ENCODE assay signal across 10 cellular contexts in the genomic region with DNA sequence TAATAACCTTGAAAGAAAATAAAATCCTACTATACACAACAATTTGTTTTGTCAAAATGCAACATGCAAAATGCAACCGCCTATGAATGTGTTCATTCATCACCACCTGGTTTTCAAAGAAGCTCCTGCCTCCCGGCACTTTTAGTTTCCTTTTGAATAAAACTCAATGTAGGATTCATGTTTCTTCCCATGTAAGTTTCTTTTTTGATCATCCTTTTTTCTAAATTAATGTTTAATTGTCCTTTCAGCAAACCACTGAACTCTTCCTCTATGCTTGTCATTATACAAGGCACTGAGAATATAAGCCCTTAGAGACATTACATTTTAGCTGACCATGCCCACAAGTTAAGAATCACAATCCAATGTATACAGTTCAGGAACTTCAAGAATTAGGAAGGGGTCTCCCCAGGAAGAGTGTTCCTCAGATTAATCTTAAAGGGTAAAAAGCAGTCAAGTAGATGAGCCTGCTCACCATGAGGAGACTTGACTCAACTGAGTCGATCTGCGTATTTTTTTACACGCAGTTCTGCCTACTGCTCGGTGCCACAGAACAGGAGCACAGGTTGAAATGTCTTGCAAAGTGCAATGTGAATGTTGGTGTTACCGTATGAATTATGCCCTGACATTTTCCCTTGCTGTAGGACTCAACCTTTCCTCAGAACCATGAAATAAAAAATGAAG. TPM values are rescaled to one million over a fixed set of nuclear protein-coding genes. Genes with fewer than 3 reads are reported as not detected.
DNase-seq lines count a peak whose midpoint lies in the region; ATAC-seq, FAIRE-seq and TF ChIP-seq lines count a peak whose summit lies in the region.
"Had no signal": no experiment of that assay in that cellular context is flagged by ENCODE, and none has a peak within 500 bp of the region (broad histone marks: within the 10 kb centered on the region; RNA-seq: fewer than 3 reads in every experiment).

No MANE protein-coding gene starts in this region.

- intact Hi-C loops in mammary epithelial cell (cut with micrococcal nuclease), result no loop called here

- H2AFZ ChIP-seq in mammary epithelial cell (ENCODE audit: low read depth, low read length), result no peak overlapping the region

- H3K36me3 ChIP-seq in small intestine (ENCODE audit: control insufficient read depth in 2 of 2, insufficient read depth in 2 of 2, low read length in 2 of 2) (no peaks in the 10 kb centered on the region), mammary epithelial cell (ENCODE audit: insufficient read depth, low read length) (no peaks in the 10 kb centered on the region)

- FAIRE-seq in small intestine (lab: Jason Lieb, UNC), result no peak

- H4K20me1 ChIP-seq in mammary epithelial cell (ENCODE audit: insufficient read depth, low read length), result no peaks in the 10 kb centered on the region

- no TSS peak for BruUV-seq in mammary epithelial cell (replicated peaks; lab: Mats Ljungman, UMichigan)

- H3K27me3 ChIP-seq in small intestine (ENCODE audit: control insufficient read depth in 2 of 2, insufficient read depth in 2 of 2, low read length in 2 of 2), result no peaks in the 10 kb centered on the region
- peaks cover 2% of the 10 kb centered on the region for H3K27me3 ChIP-seq in mammary epithelial cell (ENCODE audit: insufficient read depth, low read length)

- H3K9me3 ChIP-seq in small intestine (ENCODE audit: control insufficient read depth, low read depth), result no peaks in the 10 kb centered on the region
- no peaks in the 10 kb centered on the region for H3K9me3 ChIP-seq in mammary epithelial cell (replicated peaks; ENCODE audit: insufficient read depth, low read length)

- peak overlapping the region; percentile 68 for H3K4me3 Mint-ChIP-seq in activated T-cell treated with anti-CD3 and anti-CD28 coated beads, Interleukin-2, amount 50 U/mL, for 4 hours

- H3K9ac ChIP-seq in mammary epithelial cell (ENCODE audit: insufficient read depth, low read length), result no peak overlapping the region

- ATAC-seq in activated T-cell treated with anti-CD3 and anti-CD28 coated beads, Interleukin-2, amount 50 U/mL, for 4 hours, result peak; percentile 84 to 89
- ATAC-seq in HG02623 (IDR thresholded peaks at IDR 0.05; ENCODE audit: unreplicated experiment), result peak; percentile 78
- ATAC-seq in HG03571 (IDR thresholded peaks at IDR 0.05; ENCODE audit: unreplicated experiment), result peak; percentile 92

- H3K27me3 Mint-ChIP-seq in activated T-cell treated with anti-CD3 and anti-CD28 coated beads, Interleukin-2, amount 50 U/mL, for 4 hours (ENCODE audit: low read depth), result no peaks in the 10 kb centered on the region

- peaks cover 10% of the 10 kb centered on the region for H3K9me3 Mint-ChIP-seq in activated T-cell treated with anti-CD3 and anti-CD28 coated beads, Interleukin-2, amount 50 U/mL, for 4 hours

- whole genome bisulfite sequencing in small intestine, 3 donors, result 68 to 80% (median 80%) methylated on average over 7 of the region's 7 CpGs
- 87% methylated on average over 7 of the region's 7 CpGs for WGBS in mammary epithelial cell (ENCODE audit: low coverage, missing lambda C conversion rate)

- CTCF ChIA-PET in mammary epithelial cell (lab: Charles Lee; ENCODE audit: low non-redundant PET), result no interaction called here

- no peak for DNase-seq in activated T-cell treated with anti-CD3 and anti-CD28 coated beads, Interleukin-2, amount 50 U/mL, for 4 hours
- DNase-seq in activated T-cell treated with anti-CD3 and anti-CD28 coated beads for 4 hours (no peak), small intestine (peak; percentile 14), mammary epithelial cell (no peak), NCI-H128 (lab: John Stamatoyannopoulos, UW; ENCODE audit: unreplicated experiment) (no peak)
- DNase-seq in effector CD4-positive, alpha-beta T cell, result no peak

- no peaks in the 10 kb centered on the region for H3K79me2 ChIP-seq in mammary epithelial cell (ENCODE audit: insufficient read depth, low read length)

- no peak overlapping the region for H3K4me3 ChIP-seq in small intestine (ENCODE audit: low read depth in 1 of 2, low read length in 2 of 2)
- H3K4me3 ChIP-seq in mammary epithelial cell (replicated peaks in 1 of 3; ENCODE audit: insufficient read depth in 1 of 3, low read depth in 2 of 3, low read length in 3 of 3), result no peak overlapping the region

- peak overlapping the region in 1 of 2 donors; percentile 58 for H3K27ac ChIP-seq in small intestine (ENCODE audit: low read depth in 1 of 2, low read length in 1 of 2)
- H3K27ac ChIP-seq in mammary epithelial cell (ENCODE audit: insufficient read depth, low read depth, low read length), result no peak overlapping the region

- TF ChIP-seq CTCF in mammary epithelial cell (conservative IDR thresholded peaks at IDR 0.05 in 1 of 2, IDR thresholded peaks at IDR 0.05 in 1 of 2; ENCODE audit: extremely low read depth in 1 of 2, insufficient read depth in 1 of 2, low read depth in 1 of 2, low read length in 2 of 2), result no peak

- peaks cover 16% of the 10 kb centered on the region for H3K36me3 Mint-ChIP-seq in activated T-cell treated with anti-CD3 and anti-CD28 coated beads, Interleukin-2, amount 50 U/mL, for 4 hours (ENCODE audit: insufficient read depth)

- no peaks in the 10 kb centered on the region for H3K4me1 ChIP-seq in small intestine (ENCODE audit: control insufficient read depth in 2 of 2, insufficient read depth in 1 of 2, low read depth in 1 of 2, low read length in 1 of 2)
- no peaks in the 10 kb centered on the region for H3K4me1 ChIP-seq in mammary epithelial cell (ENCODE audit: insufficient read depth, low read length)

- no peak overlapping the region for H3K4me2 ChIP-seq in mammary epithelial cell (ENCODE audit: insufficient read depth, low read depth, low read length)

- dilution Hi-C loops in mammary epithelial cell (cut with HindIII; ENCODE audit: low sequenced_read_pairs), result no loop called here

- in situ Hi-C loops in mammary epithelial cell (cut with MboI; ENCODE audit: low sequenced_read_pairs in 2 of 2), result no loop called here

- H3K4me1 Mint-ChIP-seq in activated T-cell treated with anti-CD3 and anti-CD28 coated beads, Interleukin-2, amount 50 U/mL, for 4 hours (ENCODE audit: low read depth), result peaks cover 59% of the 10 kb centered on the region

RNA-seq across cellular contexts. Expression of gene THEMIS, which starts 7.2 kb away (rescaled TPM):
- 1 to 10 TPM; 7.4 to 7.8 (median 7.8) TPM for total RNA-seq in activated T-cell treated with anti-CD3 and anti-CD28 coated beads, Interleukin-2, amount 50 U/mL, for 4 hours
- polyA plus RNA-seq in small intestine (1 to 10 TPM in 1 of 3 donors, under 1 TPM in 2; 0.25 to 1.4 (median 0.45) TPM), mammary epithelial cell (not detected)
- total RNA-seq in mammary epithelial cell, result not detected
- not detected for polyA minus RNA-seq in mammary epithelial cell
- total RNA-seq: A673, OCI-LY7 had no signal

Comparison
In these comparisons a context has a peak if more than half of its experiments do, and no peak if none do; other contexts are left out.
1. RNA of gene THEMIS, which starts 7.2 kb away (total RNA-seq): 7.4 to 7.8 TPM in activated T-cell treated with anti-CD3 and anti-CD28 coated beads, Interleukin-2, amount 50 U/mL, for 4 hours; not detected in mammary epithelial cell; every median in the first group is over 4 times any median in the second.
2. Peak in every context shown above with its lines, with median percentiles within 50 percentile points of each other: ATAC-seq.